ENCODE assay signal across 1 cellular context in genomic region chr18:12391487-12392136, GRCh38.
TF ChIP-seq lines count a peak whose summit lies in the region.

No MANE protein-coding gene starts in this region.

TF ChIP-seq in K562, 482 proteins besides CTCF, POLR2A, EP300 and RAD21 (continued from another document and continues in another):
- TF ChIP-seq ILK (tag; IDR thresholded peaks at IDR 0.05; ENCODE audit: borderline replicate concordance, low read depth): no peak
- TF ChIP-seq ARID2 (IDR thresholded peaks at IDR 0.05): peak; percentile 87
- peak; percentile 87 for TF ChIP-seq CC2D1A (IDR thresholded peaks at IDR 0.05)
- no peak for TF ChIP-seq MCM2 (IDR thresholded peaks at IDR 0.05; ENCODE audit: low read depth)
- TF ChIP-seq PHB2 (IDR thresholded peaks at IDR 0.05; ENCODE audit: low read depth): no peak
- no peak for TF ChIP-seq BRF1 (IDR thresholded peaks at IDR 0.05; ENCODE audit: borderline replicate concordance, extremely low read depth, insufficient read length)
- TF ChIP-seq MYNN (IDR thresholded peaks at IDR 0.05): no peak
- no peak for TF ChIP-seq MYNN (CRISPR knock-in tag; IDR thresholded peaks at IDR 0.05)
- no peak for TF ChIP-seq ZBTB1 (CRISPR knock-in tag; IDR thresholded peaks at IDR 0.05; ENCODE audit: borderline replicate concordance, low read depth)
- no peak for TF ChIP-seq ARID4B (CRISPR knock-in tag; IDR thresholded peaks at IDR 0.05)
- TF ChIP-seq SOX6 (IDR thresholded peaks at IDR 0.05): 0 out of 2 replicates have a peak, but pooled peaks have one; percentile 12
- no peak for TF ChIP-seq USF2 (CRISPR knock-in tag; IDR thresholded peaks at IDR 0.05)
- TF ChIP-seq ATF7 (IDR thresholded peaks at IDR 0.05): 0 out of 2 replicates have a peak, but pooled peaks have one; percentile 14
- no peak for TF ChIP-seq BRCA1 (IDR thresholded peaks at IDR 0.05)
- TF ChIP-seq BRCA1 (CRISPR knock-in tag; IDR thresholded peaks at IDR 0.05): no peak
- TF ChIP-seq ARID1B (IDR thresholded peaks at IDR 0.05): no peak
- no peak for TF ChIP-seq RBM17 (IDR thresholded peaks at IDR 0.05; ENCODE audit: borderline replicate concordance, low read depth, low read length)
- no peak for TF ChIP-seq TAL1 (IDR thresholded peaks at IDR 0.05)
- no peak for TF ChIP-seq TRIM24 (IDR thresholded peaks at IDR 0.05)
- no peak for TF ChIP-seq SRSF9 (IDR thresholded peaks at IDR 0.05; ENCODE audit: borderline replicate concordance, low read depth, low read length)
- TF ChIP-seq FOXA3 (CRISPR knock-in tag; conservative IDR thresholded peaks at IDR 0.05 in 1 of 2, IDR thresholded peaks at IDR 0.05 in 1 of 2): 0 out of 4 replicates have a peak, but pooled peaks of 1 of the 2 experiments have one; percentile 21
- no peak for TF ChIP-seq CREB3L1 (IDR thresholded peaks at IDR 0.05; ENCODE audit: borderline replicate concordance, low read depth)
- TF ChIP-seq CSDE1 (IDR thresholded peaks at IDR 0.05): no peak
- no peak for TF ChIP-seq TCF7L2 (IDR thresholded peaks at IDR 0.05; ENCODE audit: low read depth, low read length)
- peak; percentile 95 for TF ChIP-seq DEAF1 (CRISPR knock-in tag; IDR thresholded peaks at IDR 0.05)
- TF ChIP-seq CBX2 (IDR thresholded peaks at IDR 0.05; ENCODE audit: insufficient read depth, low read length, poor library complexity, severe bottlenecking): no peak
- no peak for TF ChIP-seq IRF2 (CRISPR knock-in tag; IDR thresholded peaks at IDR 0.05)
- TF ChIP-seq ZFP30 (CRISPR knock-in tag; IDR thresholded peaks at IDR 0.05; ENCODE audit: borderline replicate concordance): no peak
- TF ChIP-seq CEBPZ (IDR thresholded peaks at IDR 0.05; ENCODE audit: borderline replicate concordance, low read depth, low read length): no peak
- TF ChIP-seq SPI1 (IDR thresholded peaks at IDR 0.05; ENCODE audit: borderline replicate concordance, low read depth, low read length): no peak
- no peak for TF ChIP-seq RERE (CRISPR knock-in tag; IDR thresholded peaks at IDR 0.05; ENCODE audit: borderline replicate concordance)
- TF ChIP-seq BCLAF1 (IDR thresholded peaks at IDR 0.05; ENCODE audit: borderline replicate concordance in 1 of 2, control insufficient read depth in 1 of 2, low read depth in 2 of 2, low read length in 1 of 2): no peak
- TF ChIP-seq BCOR (IDR thresholded peaks at IDR 0.05): peak; percentile 31; the same call in 1 of the 2 replicates
- no peak for TF ChIP-seq ZNF764 (CRISPR knock-in tag; IDR thresholded peaks at IDR 0.05; ENCODE audit: low read depth)
- no peak for TF ChIP-seq MXD1 (CRISPR knock-in tag; IDR thresholded peaks at IDR 0.05; ENCODE audit: borderline replicate concordance, poor library complexity, severe bottlenecking)
- no peak for TF ChIP-seq ZZZ3 (IDR thresholded peaks at IDR 0.05)
- TF ChIP-seq SIN3B (IDR thresholded peaks at IDR 0.05; ENCODE audit: low read depth): no peak
- no peak for TF ChIP-seq SAFB2 (IDR thresholded peaks at IDR 0.05; ENCODE audit: borderline replicate concordance, low read depth, low read length, severe bottlenecking)
- no peak for TF ChIP-seq ID3 (CRISPR knock-in tag; IDR thresholded peaks at IDR 0.05)
- no peak for TF ChIP-seq ID3 (tag; IDR thresholded peaks at IDR 0.05)
- TF ChIP-seq FOXP1 (CRISPR knock-in tag; IDR thresholded peaks at IDR 0.05): 0 out of 2 replicates have a peak, but pooled peaks have one; percentile 34
